ENCODE assay signal across 8 cellular contexts in the genomic region with DNA sequence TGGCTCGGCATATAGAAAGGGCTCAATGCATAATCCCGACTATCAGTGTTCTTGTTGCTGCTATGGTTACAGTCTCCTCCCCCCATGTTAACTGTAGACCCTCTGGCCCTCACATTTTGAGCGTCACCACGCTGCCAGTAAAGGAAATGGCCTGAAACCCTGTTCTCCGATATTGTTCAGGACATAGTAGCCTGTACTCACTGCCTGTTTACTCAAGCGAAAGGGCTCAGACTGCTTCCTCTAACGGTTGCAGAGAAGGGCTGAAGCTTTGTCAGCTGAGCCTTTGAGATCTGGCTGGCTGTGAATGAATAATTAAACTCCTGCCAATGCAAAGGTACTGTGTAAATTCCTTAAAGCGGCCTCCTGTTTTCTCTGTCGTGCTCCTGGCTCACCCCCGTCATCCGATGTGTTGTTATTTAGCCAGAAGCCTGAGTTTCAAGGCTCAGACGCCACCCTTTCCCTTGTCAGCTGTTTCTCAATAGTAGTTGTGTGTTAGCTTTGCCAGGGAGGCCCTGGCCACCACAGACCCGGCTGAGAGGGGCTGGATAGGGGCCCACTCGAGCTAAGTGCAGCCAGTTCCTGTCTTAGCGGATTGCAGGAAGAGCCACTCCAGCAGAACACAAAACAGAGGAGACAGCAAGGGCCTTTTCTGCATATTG. TPM values are rescaled to one million over a fixed set of nuclear protein-coding genes. Genes with fewer than 3 reads are reported as not detected.
A peak's percentile ranks its signal among the peaks of the same experiment; 100 is the strongest.
DNase-seq lines count a peak whose midpoint lies in the region; ATAC-seq and TF ChIP-seq lines count a peak whose summit lies in the region.

No MANE protein-coding gene starts in this region.

- H3K36me3 Mint-ChIP-seq in endothelial cell (ENCODE audit: low read depth, unreplicated experiment) = peaks cover 2% of the 10 kb centered on the region

- H3K4me3 Mint-ChIP-seq in endothelial cell (ENCODE audit: unreplicated experiment) = peak overlapping the region; percentile 66

- DNase-seq in NCI-H510A treated with DMSO at 0.1 percent for 48 hours (lab: John Stamatoyannopoulos, UW) (peak; percentile 85), endothelial cell (ENCODE audit: low spot score) (peak; percentile 60), cortex of kidney (lab: John Stamatoyannopoulos, UW) (no peak), OCI-M1 (lab: John Stamatoyannopoulos, UW) (no peak), NCI-H1694 (lab: John Stamatoyannopoulos, UW) (no peak)
- DNase-seq in activated effector memory CD4-positive, alpha-beta T cell treated with Interleukin-2 at 50 U/mL for 16 hours = no peak

- H3K4me1 Mint-ChIP-seq in endothelial cell (ENCODE audit: unreplicated experiment) = peaks cover 23% of the 10 kb centered on the region

- H3K27ac Mint-ChIP-seq in endothelial cell (ENCODE audit: unreplicated experiment) = peak overlapping the region; percentile 99

- H3K36me3 ChIP-seq in mucosa of rectum (ENCODE audit: control insufficient read depth in 2 of 2, insufficient read depth in 2 of 2, low read length in 2 of 2) = no peaks in the 10 kb centered on the region

- H3K9ac ChIP-seq in mucosa of rectum (ENCODE audit: low read depth in 1 of 2, low read length in 2 of 2) = peak overlapping the region; percentile 1 to 9

- peaks cover 0 to 5% of the 10 kb centered on the region in 2 donors for H3K9me3 ChIP-seq in mucosa of rectum (ENCODE audit: control insufficient read depth in 2 of 2, low read length in 2 of 2)

- no peak for TF ChIP-seq CTCF in endothelial cell (IDR thresholded peaks at IDR 0.05; ENCODE audit: unreplicated experiment)

- H3K4me1 ChIP-seq in mucosa of rectum (ENCODE audit: control insufficient read depth in 2 of 2, insufficient read depth in 2 of 2, low read length in 2 of 2) = peaks cover 18 to 20% of the 10 kb centered on the region in 2 donors

- peak; percentile 60 for ATAC-seq in HG02610 (IDR thresholded peaks at IDR 0.05; ENCODE audit: unreplicated experiment)

- peak overlapping the region; percentile 17 to 53 for H3K4me3 ChIP-seq in mucosa of rectum (ENCODE audit: low read length in 2 of 2)

- peaks cover 5% of the 10 kb centered on the region for H3K27me3 Mint-ChIP-seq in endothelial cell (ENCODE audit: unreplicated experiment)

- H3K27me3 ChIP-seq in mucosa of rectum (ENCODE audit: control insufficient read depth in 2 of 2, insufficient read depth in 2 of 2, low read length in 2 of 2) = no peaks in the 10 kb centered on the region

- H3K9me3 Mint-ChIP-seq in endothelial cell (ENCODE audit: unreplicated experiment) = peaks cover 2% of the 10 kb centered on the region

- peak overlapping the region; percentile 30 to 63 for H3K27ac ChIP-seq in mucosa of rectum (ENCODE audit: low read depth in 2 of 2, low read length in 2 of 2)

RNA-seq across cellular contexts. Expression of a gene that starts 31.2 kb away (rescaled TPM):
- 30.3 TPM for total RNA-seq in endothelial cell (ENCODE audit: unreplicated experiment)

Comparison
In these comparisons a context has a peak if more than half of its experiments do, and no peak if none do; other contexts are left out.
1. DNase-seq: peak in NCI-H510A treated with DMSO at 0.1 percent for 48 hours (single experiment) and endothelial cell (single experiment); none in cortex of kidney (single experiment), activated effector memory CD4-positive, alpha-beta T cell treated with Interleukin-2 at 50 U/mL for 16 hours (single experiment), OCI-M1 (single experiment) and NCI-H1694 (single experiment).